ENCODE assay signal across 21 cellular contexts in the genomic region with DNA sequence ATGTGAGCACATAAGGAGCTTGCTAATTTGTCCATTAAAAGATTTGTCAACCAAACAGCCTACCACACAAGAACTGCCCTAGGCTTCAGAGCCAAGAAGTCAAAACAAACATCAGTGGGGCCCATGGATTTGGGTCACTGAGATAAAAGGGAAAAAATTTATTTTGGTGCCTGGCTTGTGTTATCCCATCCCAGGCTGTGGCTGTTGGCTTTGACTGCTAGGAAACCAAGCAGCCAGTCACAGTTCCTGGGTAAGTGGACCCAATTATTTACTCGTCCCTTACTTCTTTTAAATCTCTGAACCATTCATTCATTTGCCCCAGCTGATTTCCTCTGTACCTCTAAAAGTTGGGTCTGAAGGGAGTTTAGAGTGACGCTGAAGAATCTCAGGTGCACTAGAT. TPM values are rescaled to one million over a fixed set of nuclear protein-coding genes. Genes with fewer than 3 reads are reported as not detected.
DNase-seq lines count a peak whose midpoint lies in the region; ATAC-seq and TF ChIP-seq lines count a peak whose summit lies in the region.
"Had no signal": no experiment of that assay in that cellular context is flagged by ENCODE, and none has a peak within 500 bp of the region (broad histone marks: within the 10 kb centered on the region; RNA-seq: fewer than 3 reads in every experiment).

No MANE protein-coding gene starts in this region.

- H3K27ac ChIP-seq in 22Rv1 = peak overlapping the region; percentile 96
- no peak overlapping the region for H3K27ac ChIP-seq in GM23338 (ENCODE audit: low read depth)
- H3K27ac ChIP-seq in endodermal cell (ENCODE audit: low read depth, low read length) = no peak overlapping the region
- H3K27ac ChIP-seq in muscle layer of duodenum (ENCODE audit: low read length) = peak overlapping the region; percentile 19
- H3K27ac ChIP-seq in testis = no peak overlapping the region
- H3K27ac ChIP-seq: neutrophil had no signal

- no peak overlapping the region for H3K4me2 ChIP-seq in GM23338

- no peaks in the 10 kb centered on the region for H3K79me2 ChIP-seq in GM23338 (replicated peaks; ENCODE audit: insufficient read depth)

- no peaks in the 10 kb centered on the region; the same call in 2 of the 3 replicates for H3K9me3 Mint-ChIP-seq in GM23338
- no peaks in the 10 kb centered on the region for H3K9me3 Mint-ChIP-seq in endodermal cell
- H3K9me3 Mint-ChIP-seq: activated naive CD4-positive, alpha-beta T cell treated with anti-CD3 and anti-CD28 coated beads, Interleukin-2, amount 50 U/mL, for 24 hours; activated T-cell treated with anti-CD3 and anti-CD28 coated beads, Interleukin-2, amount 50 U/mL, for 72 hours; CD14-positive monocyte had no signal

- ATAC-seq in GM23338 (no peak), HG03196 (IDR thresholded peaks at IDR 0.05; ENCODE audit: unreplicated experiment) (no peak), HG03565 (IDR thresholded peaks at IDR 0.05; ENCODE audit: unreplicated experiment) (no peak)
- ATAC-seq: activated T-cell treated with anti-CD3 and anti-CD28 coated beads, Interleukin-2, amount 50 U/mL, for 72 hours had no signal

- TF ChIP-seq CTCF in 22Rv1 (IDR thresholded peaks at IDR 0.05) = no peak
- TF ChIP-seq CTCF in GM23338 (conservative IDR thresholded peaks at IDR 0.05; ENCODE audit: low read depth in 2 of 2) = no peak
- TF ChIP-seq CTCF in endodermal cell (conservative IDR thresholded peaks at IDR 0.05) = no peak
- TF ChIP-seq CTCF in testis (IDR thresholded peaks at IDR 0.05) = no peak

- H2AFZ ChIP-seq in GM23338 = peak overlapping the region; percentile 43; the same call in 1 of the 2 replicates

- H3K4me3 ChIP-seq in GM23338 = no peak overlapping the region
- H3K4me3 ChIP-seq in endodermal cell (ENCODE audit: low read length) = no peak overlapping the region
- no peak overlapping the region for H3K4me3 ChIP-seq in muscle layer of duodenum (ENCODE audit: low read depth in 1 of 2, low read length in 2 of 2)
- H3K4me3 ChIP-seq in testis = no peak overlapping the region

- DNase-seq in GM23338 (ENCODE audit: low spot score) = no peak
- no peak for DNase-seq in endodermal cell
- DNase-seq in testis = no peak
- no peak for DNase-seq in activated T-cell treated with anti-CD3 and anti-CD28 coated beads, Interleukin-2, amount 50 U/mL, for 1 hour
- DNase-seq: ACHN; activated CD4-positive, CD25-positive, alpha-beta regulatory T cell treated with anti-CD3 and anti-CD28 coated beads, Interleukin-2, amount 50 U/mL, for 72 hours; activated T-cell treated with anti-CD3 and anti-CD28 coated beads, Interleukin-2, amount 50 U/mL, for 72 hours; DMS 273 treated with DMSO at 0.1 percent for 48 hours; GDM1; NCI-H1105; NCI-H2081 treated with DMSO at 0.1 percent for 48 hours; NCI-H510A; NK-92 treated with Interleukin-12 subunit alpha and Interleukin-12 subunit beta, amount 100 ng/mL, for 24 hours; retina had no signal

- WGBS in endodermal cell (ENCODE audit: insufficient coverage in 1 of 2, insufficient read length in 1 of 2), 2 experiments = 43 to 80% methylated on average over 2 of the region's 2 CpGs
- 73 to 77% methylated on average over 2 of the region's 2 CpGs for WGBS in testis, 2 donors

- H3K4me1 ChIP-seq in GM23338 (ENCODE audit: insufficient read depth) = peaks cover 27% of the 10 kb centered on the region
- H3K4me1 ChIP-seq in endodermal cell (ENCODE audit: control insufficient read depth, insufficient read depth, low read length) = peaks cover 15% of the 10 kb centered on the region
- no peaks in the 10 kb centered on the region for H3K4me1 ChIP-seq in muscle layer of duodenum (ENCODE audit: control insufficient read depth in 1 of 2, insufficient read depth in 2 of 2, low read length in 2 of 2)
- H3K4me1 ChIP-seq in testis = no peaks in the 10 kb centered on the region

- H4K20me1 ChIP-seq in GM23338 (replicated peaks; ENCODE audit: insufficient read depth) = no peaks in the 10 kb centered on the region

- H3K27me3 ChIP-seq in GM23338 (ENCODE audit: insufficient read depth) (no peaks in the 10 kb centered on the region), endodermal cell (ENCODE audit: control insufficient read depth, insufficient read depth, low read length, poor library complexity, severe bottlenecking) (peaks cover 22% of the 10 kb centered on the region), muscle layer of duodenum (ENCODE audit: low read depth, low read length) (no peaks in the 10 kb centered on the region), testis (no peaks in the 10 kb centered on the region)

- peaks cover 2% of the 10 kb centered on the region; the same call in 1 of the 3 replicates for H3K36me3 Mint-ChIP-seq in GM23338 (ENCODE audit: low read depth)
- H3K36me3 Mint-ChIP-seq in endodermal cell (ENCODE audit: low read depth) = no peaks in the 10 kb centered on the region
- H3K36me3 Mint-ChIP-seq: CD14-positive monocyte had no signal

- H3F3A ChIP-seq in GM23338 (replicated peaks; ENCODE audit: low read depth) = 0 out of 2 replicates have a peak, but pooled peaks cover 3% of the 10 kb centered on the region

- H3K36me3 ChIP-seq in GM23338 (ENCODE audit: insufficient read depth) (no peaks in the 10 kb centered on the region), endodermal cell (ENCODE audit: control insufficient read depth, insufficient read depth, low read length) (no peaks in the 10 kb centered on the region), muscle layer of duodenum (ENCODE audit: control insufficient read depth in 1 of 2, insufficient read depth in 2 of 2, low read length in 2 of 2) (no peaks in the 10 kb centered on the region), testis (ENCODE audit: low read depth, missing control alignments) (no peaks in the 10 kb centered on the region)
- H3K36me3 ChIP-seq: neutrophil had no signal

- peaks cover 4% of the 10 kb centered on the region; the same call in 1 of the 2 replicates for H3K9me2 ChIP-seq in GM23338 (ENCODE audit: insufficient read depth)

- H3K27ac Mint-ChIP-seq in GM23338 (no peak overlapping the region), endodermal cell (peak overlapping the region; percentile 82)
- H3K27ac Mint-ChIP-seq: activated naive CD4-positive, alpha-beta T cell treated with anti-CD3 and anti-CD28 coated beads, Interleukin-2, amount 50 U/mL, for 24 hours; activated T-cell treated with anti-CD3 and anti-CD28 coated beads, Interleukin-2, amount 50 U/mL, for 72 hours had no signal

- intact Hi-C loops in testis (cut with DNase I; ENCODE audit: low total_unique reads) = no loop called here

- H3K4me1 Mint-ChIP-seq in GM23338 (peaks cover 22% of the 10 kb centered on the region), endodermal cell (peaks cover 40% of the 10 kb centered on the region)

- H3K9me3 ChIP-seq in endodermal cell (ENCODE audit: control insufficient read depth, low read length) (no peaks in the 10 kb centered on the region), muscle layer of duodenum (ENCODE audit: control insufficient read depth in 1 of 2, low read length in 2 of 2) (no peaks in the 10 kb centered on the region), testis (no peaks in the 10 kb centered on the region)
- H3K9me3 ChIP-seq: neutrophil had no signal

- H3K9ac ChIP-seq in endodermal cell (ENCODE audit: extremely low read depth, low read length, poor library complexity, severe bottlenecking) = no peak overlapping the region

- H3K27me3 Mint-ChIP-seq in GM23338 (ENCODE audit: insufficient read depth, low read depth, poor library complexity) = no peaks in the 10 kb centered on the region
- peaks cover 60% of the 10 kb centered on the region for H3K27me3 Mint-ChIP-seq in endodermal cell (ENCODE audit: insufficient read depth)
- H3K27me3 Mint-ChIP-seq: activated naive CD4-positive, alpha-beta T cell treated with anti-CD3 and anti-CD28 coated beads, Interleukin-2, amount 50 U/mL, for 24 hours had no signal

- TF ChIP-seq POLR2A in testis (IDR thresholded peaks at IDR 0.05) = no peak

- H3K4me3 Mint-ChIP-seq in GM23338 = no peak overlapping the region
- H3K4me3 Mint-ChIP-seq in endodermal cell = no peak overlapping the region
- H3K4me3 Mint-ChIP-seq: activated naive CD4-positive, alpha-beta T cell treated with anti-CD3 and anti-CD28 coated beads, Interleukin-2, amount 50 U/mL, for 24 hours; activated T-cell treated with anti-CD3 and anti-CD28 coated beads, Interleukin-2, amount 50 U/mL, for 72 hours had no signal

RNA-seq across cellular contexts. Expression of a gene that starts 41.3 kb away (rescaled TPM):
- total RNA-seq in GM23338 (2014; rRNA removed; shearing (Covaris generic)) = 0.58 and 0.80 TPM in 2 replicates
- 1.1 and 1.2 TPM in 2 replicates for polyA plus RNA-seq in GM23338 (2016; fragmentation: Nextera tagmentation; extraction: Ambion mirVana)
- total RNA-seq in endodermal cell = under 1 TPM; 0.27 to 0.46 TPM
- polyA plus RNA-seq in endodermal cell (2013, experiment 1 of 2) = 3.5 TPM
- polyA plus RNA-seq in endodermal cell (2013, experiment 2 of 2) = 4.5 TPM
- total RNA-seq in testis = 10 to 100 TPM; 12.8 to 18.4 TPM
- polyA plus RNA-seq in testis (ENCODE audit: insufficient read depth, low read depth, low replicate concordance) = 6.4 TPM

Comparison
In these comparisons a context has a peak if more than half of its experiments do, and no peak if none do; other contexts are left out.
1. H3K27ac ChIP-seq: peak in 22Rv1 (single experiment) and muscle layer of duodenum (single experiment); none in GM23338 (single experiment), endodermal cell (single experiment) and testis (0 of 2).